17 cellular contexts compared by ENCODE assay signal in the genomic region with DNA sequence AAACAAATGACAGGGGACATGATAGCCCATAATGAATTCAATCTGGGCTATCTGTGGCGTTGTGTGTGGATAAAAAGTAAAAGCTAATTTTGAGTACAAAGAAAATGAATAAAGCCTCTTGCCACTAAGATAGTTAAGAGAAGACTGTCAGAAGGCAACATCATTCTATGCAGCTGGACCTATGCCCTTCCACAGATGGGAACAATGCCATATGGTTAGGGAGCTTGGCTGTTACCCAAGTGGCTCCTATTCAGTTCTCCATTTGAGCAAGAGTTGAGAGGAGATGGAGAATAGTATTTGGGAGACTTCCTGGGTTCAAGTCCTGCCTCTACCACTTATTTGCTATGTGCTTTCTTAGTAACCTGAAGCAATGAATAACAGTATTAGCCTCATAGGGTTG.
DNase-seq lines count a peak whose midpoint lies in the region; ATAC-seq, FAIRE-seq and TF ChIP-seq lines count a peak whose summit lies in the region.
"Had no signal": no experiment of that assay in that cellular context is flagged by ENCODE, and none has a peak within 500 bp of the region (broad histone marks: within the 10 kb centered on the region; RNA-seq: fewer than 3 reads in every experiment).

No MANE protein-coding gene starts in this region.

- H3K9me3 ChIP-seq in skeletal muscle tissue (ENCODE audit: control insufficient read depth in 3 of 3, low read length in 3 of 3), result no peaks in the 10 kb centered on the region
- H3K9me3 ChIP-seq: breast epithelium, sigmoid colon had no signal

- no peak overlapping the region for H3K4me3 ChIP-seq in skeletal muscle tissue (ENCODE audit: low read length in 3 of 3)
- H3K4me3 ChIP-seq: breast epithelium, GM23338, K562, sigmoid colon had no signal

- peak; percentile 9; the same call in 2 of the 3 replicates for ATAC-seq in SK-N-SH treated with all-trans-retinoic acid at 6 μM for 48 hours
- ATAC-seq in HG02884 (IDR thresholded peaks at IDR 0.05; ENCODE audit: unreplicated experiment), result no peak
- ATAC-seq: GM23338, K562, left ventricle myocardium superior had no signal

- FAIRE-seq in D721Med (lab: Jason Lieb, UNC), result no peak
- FAIRE-seq: K562 had no signal

- H3K27ac ChIP-seq in skeletal muscle tissue (ENCODE audit: low read depth, low read length), result peak overlapping the region; percentile 31
- H3K27ac ChIP-seq: sigmoid colon had no signal

- H3K9ac ChIP-seq in skeletal muscle tissue (ENCODE audit: low read depth in 1 of 3, low read length in 3 of 3), result no peak overlapping the region

- no peak for TF ChIP-seq CTCF in D721Med (IDR thresholded peaks at IDR 0.05; ENCODE audit: insufficient read depth, missing control alignments)

- DNase-seq in HT1080 (ENCODE audit: low read depth), result peak; percentile 13
- DNase-seq in fibroblast of gingiva (ENCODE audit: low read depth), result peak; percentile 61
- DNase-seq in HuH-7.5 (ENCODE audit: low spot score), result no peak
- no peak for DNase-seq in D721Med (ENCODE audit: insufficient read length, low spot score)
- DNase-seq: activated CD4-positive, alpha-beta T cell treated with anti-CD3 and anti-CD28 coated beads, Interleukin-2, amount 50 U/mL, for 1 hour; CD4-positive, alpha-beta memory T cell; left ventricle myocardium superior; NCI-H146; NCI-H82; sigmoid colon; stimulated activated naive CD8-positive, alpha-beta T cell treated with anti-CD3 and anti-CD28 coated beads, Interleukin-15, Interleukin-2, amounts not matched to agents 100 U/mL and 50 U/mL, for 24 hours had no signal

- H3K36me3 ChIP-seq in skeletal muscle tissue (ENCODE audit: control insufficient read depth in 3 of 3, insufficient read depth in 3 of 3, low read length in 3 of 3), result no peaks in the 10 kb centered on the region
- H3K36me3 ChIP-seq: breast epithelium, sigmoid colon had no signal

- no peaks in the 10 kb centered on the region for H3K27me3 ChIP-seq in skeletal muscle tissue (ENCODE audit: control insufficient read depth in 3 of 3, insufficient read depth in 3 of 3, low read length in 3 of 3)
- H3K27me3 ChIP-seq: breast epithelium, sigmoid colon had no signal

- peaks cover 0 to 6% (median 4%) of the 10 kb centered on the region in 3 donors for H3K4me1 ChIP-seq in skeletal muscle tissue (ENCODE audit: control insufficient read depth in 3 of 3, insufficient read depth in 3 of 3, low read length in 3 of 3)
- H3K4me1 ChIP-seq: sigmoid colon had no signal

TF ChIP-seq in SK-N-SH treated with all-trans-retinoic acid at 6 μM for 48 hours, 23 proteins besides CTCF, POLR2A, EP300 and RAD21:
- TF ChIP-seq, protein P1, sequence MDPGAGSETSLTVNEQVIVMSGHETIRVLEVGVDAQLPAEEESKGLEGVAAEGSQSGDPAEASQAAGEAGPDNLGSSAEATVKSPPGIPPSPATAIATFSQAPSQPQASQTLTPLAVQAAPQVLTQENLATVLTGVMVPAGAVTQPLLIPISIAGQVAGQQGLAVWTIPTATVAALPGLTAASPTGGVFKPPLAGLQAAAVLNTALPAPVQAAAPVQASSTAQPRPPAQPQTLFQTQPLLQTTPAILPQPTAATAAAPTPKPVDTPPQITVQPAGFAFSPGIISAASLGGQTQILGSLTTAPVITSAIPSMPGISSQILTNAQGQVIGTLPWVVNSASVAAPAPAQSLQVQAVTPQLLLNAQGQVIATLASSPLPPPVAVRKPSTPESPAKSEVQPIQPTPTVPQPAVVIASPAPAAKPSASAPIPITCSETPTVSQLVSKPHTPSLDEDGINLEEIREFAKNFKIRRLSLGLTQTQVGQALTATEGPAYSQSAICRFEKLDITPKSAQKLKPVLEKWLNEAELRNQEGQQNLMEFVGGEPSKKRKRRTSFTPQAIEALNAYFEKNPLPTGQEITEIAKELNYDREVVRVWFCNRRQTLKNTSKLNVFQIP (CRISPR knock-in tag; IDR thresholded peaks at IDR 0.05; ENCODE audit: borderline replicate concordance, low read depth), result no peak
- TF ChIP-seq, protein P2, sequence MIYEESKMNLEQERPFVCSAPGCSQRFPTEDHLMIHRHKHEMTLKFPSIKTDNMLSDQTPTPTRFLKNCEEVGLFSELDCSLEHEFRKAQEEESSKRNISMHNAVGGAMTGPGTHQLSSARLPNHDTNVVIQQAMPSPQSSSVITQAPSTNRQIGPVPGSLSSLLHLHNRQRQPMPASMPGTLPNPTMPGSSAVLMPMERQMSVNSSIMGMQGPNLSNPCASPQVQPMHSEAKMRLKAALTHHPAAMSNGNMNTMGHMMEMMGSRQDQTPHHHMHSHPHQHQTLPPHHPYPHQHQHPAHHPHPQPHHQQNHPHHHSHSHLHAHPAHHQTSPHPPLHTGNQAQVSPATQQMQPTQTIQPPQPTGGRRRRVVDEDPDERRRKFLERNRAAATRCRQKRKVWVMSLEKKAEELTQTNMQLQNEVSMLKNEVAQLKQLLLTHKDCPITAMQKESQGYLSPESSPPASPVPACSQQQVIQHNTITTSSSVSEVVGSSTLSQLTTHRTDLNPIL (CRISPR knock-in tag; IDR thresholded peaks at IDR 0.05; ENCODE audit: low read depth), result no peak
- TF ChIP-seq BACH2 (CRISPR knock-in tag; IDR thresholded peaks at IDR 0.05; ENCODE audit: borderline replicate concordance) (no peak), ZNF70 (CRISPR knock-in tag; IDR thresholded peaks at IDR 0.05) (no peak), ZNF565 (CRISPR knock-in tag; conservative IDR thresholded peaks at IDR 0.05; ENCODE audit: low read depth) (no peak), PATZ1 (CRISPR knock-in tag; IDR thresholded peaks at IDR 0.05; ENCODE audit: borderline replicate concordance) (no peak), GLIS3 (CRISPR knock-in tag; IDR thresholded peaks at IDR 0.05) (no peak), ISL1 (CRISPR knock-in tag; IDR thresholded peaks at IDR 0.05) (no peak), ZC3H10 (CRISPR knock-in tag; IDR thresholded peaks at IDR 0.05) (no peak)

Comparison
In these comparisons a context has a peak if more than half of its experiments do, and no peak if none do; other contexts are left out.
1. DNase-seq: peak in HT1080 (single experiment) and fibroblast of gingiva (single experiment); none in HuH-7.5 (single experiment) and D721Med (single experiment).